Comparison of ENCODE assay signal across 8 cellular contexts in the genomic region with DNA sequence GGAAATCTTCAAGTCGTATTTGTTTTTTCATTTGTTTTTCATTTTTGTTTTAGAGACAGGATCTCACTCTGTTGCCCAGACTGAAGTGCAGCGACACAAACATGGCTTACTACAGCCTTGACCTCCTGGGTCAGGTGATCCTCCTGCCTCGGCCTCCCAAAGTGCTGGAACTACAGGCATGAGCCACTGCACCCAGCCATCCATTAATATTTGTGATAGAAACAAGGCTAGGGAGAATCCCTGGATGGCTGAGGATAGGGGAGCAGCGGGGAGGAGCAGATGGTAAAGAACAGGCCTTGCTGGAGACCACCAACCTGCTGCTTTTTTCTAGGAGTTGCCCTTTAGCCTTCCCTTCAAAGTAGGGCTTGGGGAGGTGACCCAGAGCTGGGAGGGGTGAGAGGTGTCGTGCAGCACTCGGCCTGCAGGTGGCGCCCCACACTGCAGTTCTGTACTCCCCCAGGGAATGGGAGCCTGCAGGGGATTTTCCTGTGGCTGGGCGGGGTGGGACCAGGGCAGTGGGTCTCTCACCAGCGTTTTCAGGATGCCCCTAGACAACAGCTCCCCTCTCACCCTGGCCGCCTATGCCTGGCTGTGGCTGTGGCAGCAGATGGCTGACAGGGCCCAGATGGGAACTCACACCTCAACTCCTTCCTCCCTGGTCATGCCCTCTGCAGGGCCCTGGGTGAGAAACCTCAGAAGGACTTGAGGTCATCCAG. TPM values are rescaled to one million over a fixed set of nuclear protein-coding genes. Genes with fewer than 3 reads are reported as not detected.
DNase-seq lines count a peak whose midpoint lies in the region; ATAC-seq, FAIRE-seq and TF ChIP-seq lines count a peak whose summit lies in the region.

No MANE protein-coding gene starts in this region.

- H3K4me3 ChIP-seq in A549 (no peak overlapping the region), GM12875 (ENCODE audit: low read depth, low read length) (no peak overlapping the region)

- TF ChIP-seq POLR2A in A549 (IDR thresholded peaks at IDR 0.05; ENCODE audit: low read length): no peak

- H3K9me3 ChIP-seq in A549: no peaks in the 10 kb centered on the region

- ATAC-seq in A549 (peak; percentile 91 to 98), HG03025 (IDR thresholded peaks at IDR 0.05; ENCODE audit: low FRiP score, unreplicated experiment) (no peak)

- POLR2A ChIA-PET in A549 (lab: Yijun Ruan, JAX): no interaction called here

- H3K4me1 ChIP-seq in A549: no peaks in the 10 kb centered on the region

- CTCF ChIA-PET in A549 (lab: Yijun Ruan, JAX): interaction anchor here (0.6 to 47.4 kb wide), 45 partner anchors 12 to 512 kb away, joined by 3 to 977 read pairs (median 4); a partner anchor contains a TSS

- TF ChIP-seq CTCF in A549 (IDR thresholded peaks at IDR 0.05) (peak; percentile 86), GM12875 (IDR thresholded peaks at IDR 0.05; ENCODE audit: borderline replicate concordance, insufficient read depth, low read depth, low read length) (peak; percentile 97)

- H3K4me2 ChIP-seq in A549: no peak overlapping the region

- no peak for TF ChIP-seq EP300 in A549 (IDR thresholded peaks at IDR 0.05)

- no peak for FAIRE-seq in A549 (lab: Jason Lieb, UNC)

- DNase-seq in A549 (ENCODE audit: low read depth in 1 of 2, low spot score in 1 of 2): peak; percentile 58 to 78
- peak; percentile 17 for DNase-seq in NCI-H1092 (lab: John Stamatoyannopoulos, UW)
- DNase-seq in activated CD4-positive, CD25-positive, alpha-beta regulatory T cell treated with anti-CD3 and anti-CD28 coated beads, Interleukin-2, amount 50 U/mL, for 72 hours: peak; percentile 84
- peak; percentile 51 for DNase-seq in central memory CD4-positive, alpha-beta T cell
- DNase-seq in left kidney (ENCODE audit: low read depth, low spot score): peak; percentile 74
- peak; percentile 13 to 76 (median 50) for DNase-seq in stimulated activated CD4-positive, alpha-beta T cell treated with anti-CD3 and anti-CD28 coated beads, TNF-alpha, amount 100 ng/mL, for 1 hour (ENCODE audit: low read depth in 3 of 3, low spot score in 1 of 3)

- peak; percentile 85 to 89 for TF ChIP-seq RAD21 in A549 (conservative IDR thresholded peaks at IDR 0.05 in 1 of 2, IDR thresholded peaks at IDR 0.05 in 1 of 2)

- no peak overlapping the region for H3K27ac ChIP-seq in A549

- WGBS in A549 (ENCODE audit: missing lambda C conversion rate): 19% methylated on average over 9 of the region's 10 CpGs

TF ChIP-seq in A549, 52 proteins besides CTCF, POLR2A, EP300 and RAD21:
- no peak for TF ChIP-seq NR3C1 (IDR thresholded peaks at IDR 0.05)
- TF ChIP-seq EHMT2 (IDR thresholded peaks at IDR 0.05; ENCODE audit: low read depth): no peak
- peak; percentile 76 for TF ChIP-seq SMC3 (IDR thresholded peaks at IDR 0.05)

RNA-seq across cellular contexts. Expression of a gene that starts 12.6 kb away (rescaled TPM):
- 1.0 and 1.1 TPM in 2 replicates for polyA plus RNA-seq in A549 (2011; rRNA removed)
- 2.6 and 3.2 TPM in 2 replicates for polyA plus RNA-seq in A549 (2012; cell fraction: cytosol; rRNA removed)
- polyA plus RNA-seq in A549 (2012; cell fraction: nucleus; rRNA removed): 2.8 and 3.7 TPM in 2 replicates
- 2.1 to 2.3 TPM (median 2.1 TPM) in 3 replicates for polyA plus RNA-seq in A549 (2017; fragmentation: RNase III; extraction: RNeasy Plus Mini Kit Qiagen cat#74134 plus additional on column Dnase treatment)
- 3.4 TPM in 2 replicates for polyA minus RNA-seq in A549 (2011; rRNA and poly(A)+ RNA removed)

Comparison
In these comparisons a context has a peak if more than half of its experiments do, and no peak if none do; other contexts are left out.
1. DNase-seq: peak in every context shown above with its lines; median percentile 84 in activated CD4-positive, CD25-positive, alpha-beta regulatory T cell treated with anti-CD3 and anti-CD28 coated beads, Interleukin-2, amount 50 U/mL, for 72 hours; 74 in left kidney; 68 in A549; 51 in central memory CD4-positive, alpha-beta T cell; 50 in stimulated activated CD4-positive, alpha-beta T cell treated with anti-CD3 and anti-CD28 coated beads, TNF-alpha, amount 100 ng/mL, for 1 hour; 17 in NCI-H1092.